37 cellular contexts compared by ENCODE assay signal in the genomic region with DNA sequence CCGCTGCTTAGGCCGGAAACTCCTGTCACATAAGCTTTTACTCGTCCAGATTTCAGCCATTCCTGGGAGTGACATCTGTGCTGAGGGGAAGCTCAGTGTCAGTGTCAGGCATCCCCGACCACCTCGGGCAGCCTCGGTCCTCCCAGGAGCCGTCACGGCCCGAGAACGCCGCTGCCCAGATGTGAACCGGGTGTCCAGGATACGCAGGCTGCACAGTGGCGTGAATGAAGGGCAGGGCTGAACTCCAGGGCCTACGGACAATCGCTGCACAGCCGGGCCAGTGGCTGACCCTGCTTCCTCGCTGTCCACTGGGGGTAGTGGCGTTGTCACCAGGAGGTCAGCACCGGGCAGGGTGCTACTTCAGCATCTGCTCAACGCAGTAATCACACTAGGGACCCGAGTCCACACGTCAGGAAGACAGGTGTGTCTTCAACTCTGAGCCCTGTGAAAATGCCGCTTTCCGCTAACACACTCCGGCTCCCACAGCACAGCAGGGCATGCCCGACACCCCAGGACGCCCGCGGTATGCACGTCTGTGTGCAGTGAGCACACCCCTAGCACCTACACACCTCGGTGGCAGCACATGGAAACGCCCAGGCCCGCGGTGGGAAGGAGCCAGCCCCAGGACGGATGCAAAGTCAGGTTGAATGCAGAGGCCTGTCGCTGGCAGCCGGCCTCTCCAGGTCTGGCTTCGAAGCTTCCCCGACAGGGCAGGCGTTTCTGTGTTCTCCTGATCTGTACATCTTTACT. TPM values are rescaled to one million over a fixed set of nuclear protein-coding genes. Genes with fewer than 3 reads are reported as not detected.
DNase-seq lines count a peak whose midpoint lies in the region; ATAC-seq, FAIRE-seq and TF ChIP-seq lines count a peak whose summit lies in the region.
"Had no signal": no experiment of that assay in that cellular context is flagged by ENCODE, and none has a peak within 500 bp of the region (broad histone marks: within the 10 kb centered on the region; RNA-seq: fewer than 3 reads in every experiment).

No MANE protein-coding gene starts in this region.

- no peaks in the 10 kb centered on the region for H3K9me3 Mint-ChIP-seq in activated naive CD4-positive, alpha-beta T cell treated with anti-CD3 and anti-CD28 coated beads, Interleukin-2, amount 50 U/mL, for 24 hours
- H3K9me3 Mint-ChIP-seq: stimulated activated naive CD8-positive, alpha-beta T cell treated with anti-CD3 and anti-CD28 coated beads, Interleukin-15, Interleukin-2, amounts not matched to agents 100 ng/mL and 50 ng/mL, for 24 hours had no signal

- TF ChIP-seq EP300 in HepG2 (IDR thresholded peaks at IDR 0.05; ENCODE audit: low read depth in 2 of 2, low read length in 2 of 2) (no peak), HepG2 (CRISPR knock-in tag; IDR thresholded peaks at IDR 0.05; ENCODE audit: borderline replicate concordance) (no peak)

- peak overlapping the region; percentile 80 for H3K4me3 Mint-ChIP-seq in activated naive CD4-positive, alpha-beta T cell treated with anti-CD3 and anti-CD28 coated beads, Interleukin-2, amount 50 U/mL, for 24 hours

- H4K20me1 ChIP-seq in HepG2 (ENCODE audit: insufficient read depth, low read length) (no peaks in the 10 kb centered on the region; the same call in 1 of the 2 replicates), smooth muscle cell (ENCODE audit: low read depth) (no peaks in the 10 kb centered on the region)

- H3K36me3 ChIP-seq in HepG2 (replicated peaks in 1 of 2; ENCODE audit: control insufficient read depth in 1 of 2, insufficient read depth in 2 of 2, low read length in 2 of 2) (0 out of 5 replicates have a peak, but pooled peaks cover 0 to 1% of the 10 kb centered on the region in 2 experiments), smooth muscle cell (ENCODE audit: low read depth) (no peaks in the 10 kb centered on the region), breast epithelium (no peaks in the 10 kb centered on the region)
- H3K36me3 ChIP-seq: ovary had no signal

- TF ChIP-seq CTCF in HepG2 (CRISPR knock-in tag; IDR thresholded peaks at IDR 0.05): no peak
- no peak for TF ChIP-seq CTCF in smooth muscle cell (IDR thresholded peaks at IDR 0.05; ENCODE audit: borderline replicate concordance, insufficient read depth, poor library complexity, severe bottlenecking)
- TF ChIP-seq CTCF in breast epithelium (IDR thresholded peaks at IDR 0.05): no peak

- CTCF ChIA-PET in HepG2 (lab: Yijun Ruan, JAX; ENCODE audit: low intra/inter-chr PET ratio, low total read pairs): no interaction called here
- CTCF ChIA-PET in HEK293T (lab: Yijun Ruan, JAX): interaction anchor here (0.7 kb wide), 1 partner anchor 28 kb away, joined by 3 read pairs; no protein-coding TSS in a partner anchor

- no peak overlapping the region for H3K9ac ChIP-seq in HepG2 (ENCODE audit: insufficient read depth, low read depth, low read length)
- no peak overlapping the region for H3K9ac ChIP-seq in smooth muscle cell (ENCODE audit: low read depth)
- H3K9ac ChIP-seq: SK-N-SH had no signal

- peaks cover 13% of the 10 kb centered on the region for H3F3A ChIP-seq in smooth muscle cell (ENCODE audit: low read depth)

- H3K4me2 ChIP-seq in HepG2 (ENCODE audit: low read depth, low read length) (no peak overlapping the region), smooth muscle cell (peak overlapping the region; percentile 91)
- H3K4me2 ChIP-seq: A549, GM23338, SK-N-SH had no signal

- WGBS in HepG2 (ENCODE audit: low lambda C conversion rate): 95% methylated on average over 29 of the region's 41 CpGs
- 92% methylated on average over 41 of the region's 41 CpGs for WGBS in smooth muscle cell (ENCODE audit: low lambda C conversion rate)

- peaks cover 33% of the 10 kb centered on the region for H3K4me1 ChIP-seq in HepG2 (ENCODE audit: insufficient read depth, low read length)
- peaks cover 19% of the 10 kb centered on the region for H3K4me1 ChIP-seq in smooth muscle cell (ENCODE audit: low read depth)
- peaks cover 5 to 8% of the 10 kb centered on the region in 2 donors for H3K4me1 ChIP-seq in breast epithelium
- H3K4me1 ChIP-seq: foreskin keratinocyte had no signal

- intact Hi-C loops in HepG2 (cut with micrococcal nuclease; ENCODE audit: unreplicated experiment): no loop called here
- intact Hi-C loops in breast epithelium (cut with DNase I; ENCODE audit: low total_unique reads): no loop called here

- BruUV-seq in HepG2 (replicated peaks; lab: Mats Ljungman, UMichigan): no TSS peak

- ATAC-seq in HepG2: no peak
- ATAC-seq in GM21423 (IDR thresholded peaks at IDR 0.05; ENCODE audit: unreplicated experiment): no peak
- ATAC-seq: A549; activated CD4-positive, CD25-positive, alpha-beta regulatory T cell treated with anti-CD3 and anti-CD28 coated beads, Interleukin-2, amount 50 U/mL, for 24 hours; activated CD8-positive, alpha-beta T cell treated with anti-CD3 and anti-CD28 coated beads for 36 hours; foreskin keratinocyte; GM23338; left ventricle myocardium superior had no signal

- in situ Hi-C loops in HepG2 (cut with HindIII; ENCODE audit: extremely low pct_ligation_motif_present, low pct_unique_long_range_greater_than_20kb): no loop called here

- FAIRE-seq in HepG2 (lab: Jason Lieb, UNC): no peak
- FAIRE-seq: A549, endometrium, HTR-8/SVneo, keratinocyte, small intestine, TTC549 had no signal

- peaks cover 53% of the 10 kb centered on the region for H3K4me1 Mint-ChIP-seq in activated naive CD4-positive, alpha-beta T cell treated with anti-CD3 and anti-CD28 coated beads, Interleukin-2, amount 50 U/mL, for 24 hours

- H3K27me3 ChIP-seq in HepG2 (ENCODE audit: control insufficient read depth in 1 of 2, insufficient read depth in 2 of 2, low read length in 2 of 2): no peaks in the 10 kb centered on the region
- no peaks in the 10 kb centered on the region for H3K27me3 ChIP-seq in smooth muscle cell (ENCODE audit: low read depth)
- no peaks in the 10 kb centered on the region for H3K27me3 ChIP-seq in breast epithelium
- H3K27me3 ChIP-seq: esophagus squamous epithelium, foreskin keratinocyte, ovary had no signal

- no peak for TF ChIP-seq POLR2A in HepG2 (IDR thresholded peaks at IDR 0.05; ENCODE audit: insufficient read depth in 1 of 2, low read depth in 2 of 2, low read length in 2 of 2)
- no peak for TF ChIP-seq POLR2A in breast epithelium (IDR thresholded peaks at IDR 0.05)

- no peaks in the 10 kb centered on the region for H3K9me3 ChIP-seq in HepG2 (ENCODE audit: low read length)
- no peaks in the 10 kb centered on the region for H3K9me3 ChIP-seq in smooth muscle cell (replicated peaks; ENCODE audit: low read depth)
- H3K9me3 ChIP-seq in breast epithelium: no peaks in the 10 kb centered on the region
- H3K9me3 ChIP-seq: esophagus squamous epithelium, ovary, SK-N-SH had no signal

- no peak overlapping the region for H3K4me3 ChIP-seq in HepG2 (replicated peaks in 1 of 3; ENCODE audit: insufficient read depth in 1 of 3, low read depth in 2 of 3, low read length in 3 of 3)
- no peak overlapping the region for H3K4me3 ChIP-seq in smooth muscle cell
- H3K4me3 ChIP-seq in breast epithelium: no peak overlapping the region
- H3K4me3 ChIP-seq: A549, esophagus squamous epithelium, GM23338, ovary had no signal

- POLR2A ChIA-PET in HepG2 (lab: Yijun Ruan, JAX) (no interaction called here), HEK293T (lab: Yijun Ruan, JAX) (no interaction called here)

- TF ChIP-seq RAD21 in HepG2 (CRISPR knock-in tag; IDR thresholded peaks at IDR 0.05): no peak

- H3K27me3 Mint-ChIP-seq in activated naive CD4-positive, alpha-beta T cell treated with anti-CD3 and anti-CD28 coated beads, Interleukin-2, amount 50 U/mL, for 24 hours: no peaks in the 10 kb centered on the region
- H3K27me3 Mint-ChIP-seq: activated CD8-positive, alpha-beta T cell treated with anti-CD3 and anti-CD28 coated beads for 36 hours; activated naive CD8-positive, alpha-beta T cell; CD4-positive, alpha-beta memory T cell; stimulated activated naive CD8-positive, alpha-beta T cell treated with anti-CD3 and anti-CD28 coated beads, Interleukin-15, Interleukin-2, amounts not matched to agents 100 ng/mL and 50 ng/mL, for 24 hours had no signal

- DNase-seq in activated naive CD4-positive, alpha-beta T cell (lab: John Stamatoyannopoulos, UW): no peak
- DNase-seq in HepG2 (ENCODE audit: low spot score) (no peak), smooth muscle cell (lab: John Stamatoyannopoulos, UW; ENCODE audit: unreplicated experiment) (no peak), HEK293T (ENCODE audit: extremely low spot score) (no peak), breast epithelium (ENCODE audit: low spot score in 2 of 2) (no peak)
- DNase-seq: activated CD8-positive, alpha-beta memory T cell treated with anti-CD3 and anti-CD28 coated beads, Interleukin-2, amount 50 U/mL, for 48 hours; activated CD8-positive, alpha-beta T cell treated with anti-CD3 and anti-CD28 coated beads for 36 hours; anterior cingulate cortex; CD4-positive, alpha-beta memory T cell; esophagus squamous epithelium; foreskin keratinocyte; KG1; left ventricle myocardium superior; NCI-H1092 treated with DMSO at 0.1 percent for 48 hours; NCI-H1930; NCI-H2171 treated with DMSO at 0.1 percent for 48 hours; NCI-H510A; ovary; retina; RPMI8226; SK-N-SH; small intestine had no signal

- H2AFZ ChIP-seq in HepG2 (ENCODE audit: low read length) (no peak overlapping the region), smooth muscle cell (ENCODE audit: low read depth) (no peak overlapping the region)
- H2AFZ ChIP-seq: GM23338 had no signal

- no peak overlapping the region for H3K27ac Mint-ChIP-seq in activated naive CD4-positive, alpha-beta T cell treated with anti-CD3 and anti-CD28 coated beads, Interleukin-2, amount 50 U/mL, for 24 hours
- H3K27ac Mint-ChIP-seq: activated CD8-positive, alpha-beta T cell treated with anti-CD3 and anti-CD28 coated beads for 36 hours; activated naive CD8-positive, alpha-beta T cell; activated T-helper 1 cell treated with anti-CD3 and anti-CD28 coated beads, Interleukin-12 subunit alpha, Interleukin-12 subunit beta, Interleukin-2, Interleukin-4 antibody, amounts not matched to agents 30 ng/mL and 10 ng/mL and 1 ng/mL, durations not matched to agents 14 hours and 24 hours and 36 hours; GM23338; T-helper 1 cell treated with Interleukin-12 subunit alpha and Interleukin-12 subunit beta and Interleukin-4 antibody, amounts not matched to agents 30 μg/mL and 1 μg/mL, for 36 hours had no signal

- peaks cover 11% of the 10 kb centered on the region for H3K36me3 Mint-ChIP-seq in activated naive CD4-positive, alpha-beta T cell treated with anti-CD3 and anti-CD28 coated beads, Interleukin-2, amount 50 U/mL, for 24 hours

- H3K27ac ChIP-seq in angular gyrus (ENCODE audit: low read depth, low read length) (peak overlapping the region; percentile 9), HepG2 (ENCODE audit: extremely low read length, insufficient read depth, low read length) (no peak overlapping the region), smooth muscle cell (ENCODE audit: low read depth) (no peak overlapping the region), breast epithelium (no peak overlapping the region)
- H3K27ac ChIP-seq: A549, esophagus squamous epithelium, foreskin keratinocyte, ovary had no signal

- H3K79me2 ChIP-seq in HepG2 (ENCODE audit: insufficient read depth, low read length) (no peaks in the 10 kb centered on the region), smooth muscle cell (ENCODE audit: low read depth) (no peaks in the 10 kb centered on the region)

RNA-seq across cellular contexts. Expression of gene LMF1, which starts 3.1 kb away (rescaled TPM):
- 2.3 and 6.8 TPM in 2 replicates for total RNA-seq in HepG2 (2016; rRNA removed; fragmentation: Illumina TruSeq; extraction: Trizol)
- total RNA-seq in HepG2 (2016; cell fraction: cytosol; rRNA removed; fragmentation: Illumina TruSeq; extraction: Trizol; ENCODE audit: low read depth): 23.4 and 25.3 TPM in 2 replicates
- 1.7 and 5.9 TPM in 2 replicates for total RNA-seq in HepG2 (2016; cell fraction: insoluble cytoplasmic fraction; rRNA removed; fragmentation: Illumina TruSeq; extraction: Trizol)
- 6.7 and 7.2 TPM in 2 replicates for total RNA-seq in HepG2 (2016; cell fraction: membrane; rRNA removed; fragmentation: Illumina TruSeq; extraction: Trizol)
- 6.8 and 8.9 TPM in 2 replicates for total RNA-seq in HepG2 (2016; cell fraction: nucleus; rRNA removed; fragmentation: Illumina TruSeq; extraction: Trizol)
- 8.5 and 13.7 TPM in 2 replicates for polyA plus RNA-seq in HepG2 (2011; rRNA removed)
- polyA plus RNA-seq in HepG2 (2011; cell fraction: cytosol; rRNA removed): 6.6 and 9.1 TPM in 2 replicates
- 21.9 and 22.4 TPM in 2 replicates for polyA plus RNA-seq in HepG2 (2011; cell fraction: nucleus; rRNA removed)
- polyA plus RNA-seq in HepG2 (2012): 7.4 and 13.7 TPM in 2 replicates
- 1.2 and 1.4 TPM in 2 replicates for polyA plus RNA-seq in HepG2 (2016; cell fraction: cytosol; fragmentation: Illumina TruSeq; extraction: Trizol; ENCODE audit: low read depth)
- polyA plus RNA-seq in HepG2 (2016; cell fraction: insoluble cytoplasmic fraction; fragmentation: Illumina TruSeq; extraction: Trizol; ENCODE audit: low read depth): 1.7 and 1.8 TPM in 2 replicates
- polyA plus RNA-seq in HepG2 (2016; cell fraction: membrane; fragmentation: Illumina TruSeq; extraction: Trizol; ENCODE audit: low read depth): 1.1 and 1.4 TPM in 2 replicates
- 9.6 and 11.1 TPM in 2 replicates for polyA plus RNA-seq in HepG2 (2016; cell fraction: nucleus; fragmentation: Illumina TruSeq; extraction: Trizol; ENCODE audit: insufficient read depth, low read depth)
- polyA minus RNA-seq in HepG2 (2011; rRNA and poly(A)+ RNA removed; ENCODE audit: low replicate concordance): 30.2 and 40.1 TPM in 2 replicates
- polyA minus RNA-seq in HepG2 (2011; cell fraction: cytosol; rRNA and poly(A)+ RNA removed): 10.7 and 15.0 TPM in 2 replicates
- polyA minus RNA-seq in HepG2 (2011; cell fraction: nucleus; rRNA and poly(A)+ RNA removed): 13.4 and 17.4 TPM in 2 replicates
- total RNA-seq in smooth muscle cell: 17.1 and 25.3 TPM in 2 replicates
- 29.8 and 33.2 TPM in 2 replicates for polyA plus RNA-seq in smooth muscle cell
- 10 to 100 TPM; 14.1 to 26.4 (median 21.4) TPM for total RNA-seq in breast epithelium

RNA-seq across cellular contexts. Expression of gene SOX8, which starts 13.8 kb away (rescaled TPM):
- total RNA-seq in HepG2 (2016; rRNA removed; fragmentation: Illumina TruSeq; extraction: Trizol) (0.15 and 0.20 TPM in 2 replicates), smooth muscle cell (1.8 and 4.2 TPM in 2 replicates), breast epithelium (1 to 10 TPM in 2 of 3 donors, under 1 TPM in 1; 0.32 to 6.6 (median 1.3) TPM)
- total RNA-seq in HepG2 (2016; cell fraction: cytosol; rRNA removed; fragmentation: Illumina TruSeq; extraction: Trizol; ENCODE audit: low read depth): not detected in 2 replicates
- 0.21 and 0.28 TPM in 2 replicates for total RNA-seq in HepG2 (2016; cell fraction: insoluble cytoplasmic fraction; rRNA removed; fragmentation: Illumina TruSeq; extraction: Trizol)
- total RNA-seq in HepG2 (2016; cell fraction: membrane; rRNA removed; fragmentation: Illumina TruSeq; extraction: Trizol): 0.19 and 0.31 TPM in 2 replicates
- total RNA-seq in HepG2 (2016; cell fraction: nucleus; rRNA removed; fragmentation: Illumina TruSeq; extraction: Trizol): 0.22 TPM in 1 of 2 replicates, not detected in the other
- polyA plus RNA-seq in HepG2 (2011; rRNA removed) (0.28 and 0.34 TPM in 2 replicates), smooth muscle cell (2.9 and 3.5 TPM in 2 replicates)
- polyA plus RNA-seq in HepG2 (2011; cell fraction: cytosol; rRNA removed): 0.32 and 0.42 TPM in 2 replicates
- 3.2 and 3.6 TPM in 2 replicates for polyA plus RNA-seq in HepG2 (2011; cell fraction: nucleus; rRNA removed)
- 0.25 and 0.61 TPM in 2 replicates for polyA plus RNA-seq in HepG2 (2012)
- polyA plus RNA-seq in HepG2 (2016; cell fraction: cytosol; fragmentation: Illumina TruSeq; extraction: Trizol; ENCODE audit: low read depth): 0.06 and 0.08 TPM in 2 replicates
- 0.33 and 0.39 TPM in 2 replicates for polyA plus RNA-seq in HepG2 (2016; cell fraction: insoluble cytoplasmic fraction; fragmentation: Illumina TruSeq; extraction: Trizol; ENCODE audit: low read depth)
- polyA plus RNA-seq in HepG2 (2016; cell fraction: membrane; fragmentation: Illumina TruSeq; extraction: Trizol; ENCODE audit: low read depth): 0.20 TPM in 1 of 2 replicates, not detected in the other
- polyA plus RNA-seq in HepG2 (2016; cell fraction: nucleus; fragmentation: Illumina TruSeq; extraction: Trizol; ENCODE audit: insufficient read depth, low read depth): 0.55 and 0.61 TPM in 2 replicates
- 0.09 and 0.42 TPM in 2 replicates for polyA minus RNA-seq in HepG2 (2011; rRNA and poly(A)+ RNA removed; ENCODE audit: low replicate concordance)
- 0.30 TPM in 1 of 2 replicates, not detected in the other for polyA minus RNA-seq in HepG2 (2011; cell fraction: cytosol; rRNA and poly(A)+ RNA removed)
- 0.25 and 0.39 TPM in 2 replicates for polyA minus RNA-seq in HepG2 (2011; cell fraction: nucleus; rRNA and poly(A)+ RNA removed)
- total RNA-seq: foreskin keratinocyte, MCF 10A had no signal
- polyA plus RNA-seq: foreskin keratinocyte, SK-N-SH had no signal
